8 cellular contexts compared by ENCODE assay signal in the genomic region with DNA sequence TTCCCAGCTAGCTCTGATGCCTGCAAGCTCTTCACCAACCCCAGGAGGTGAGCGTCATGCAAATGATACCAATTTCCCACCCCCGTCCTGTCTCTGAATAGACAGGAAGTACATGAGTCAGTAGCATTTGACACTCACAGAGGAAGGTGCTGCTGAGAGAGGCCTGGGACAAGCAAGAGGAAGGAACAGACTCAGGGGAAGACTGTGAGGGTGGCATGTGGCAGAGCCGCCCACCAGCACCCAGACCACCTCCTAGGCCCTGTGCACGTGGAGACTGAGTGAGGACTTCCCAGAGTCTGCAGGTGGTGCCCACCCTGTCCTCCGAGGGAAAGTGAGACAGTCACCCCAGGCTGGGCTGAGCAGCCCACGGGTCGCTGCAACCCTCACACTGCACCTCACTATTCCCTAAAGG.
A peak's percentile ranks its signal among the peaks of the same experiment; 100 is the strongest.
DNase-seq lines count a peak whose midpoint lies in the region; ATAC-seq and TF ChIP-seq lines count a peak whose summit lies in the region.

No MANE protein-coding gene starts in this region.

- no peak overlapping the region for H3K27ac ChIP-seq in upper lobe of left lung
- H3K27ac ChIP-seq in coronary artery = no peak overlapping the region

- peak in 1 of 4 donors; percentile 24 for TF ChIP-seq EP300 in upper lobe of left lung (IDR thresholded peaks at IDR 0.05)

- no peaks in the 10 kb centered on the region for H3K36me3 ChIP-seq in upper lobe of left lung

- DNase-seq in NB4 (ENCODE audit: low read depth) (peak; percentile 93), activated T-cell treated with anti-CD3 and anti-CD28 coated beads for 48 hours (ENCODE audit: low read depth) (peak; percentile 34), left lobe of liver (ENCODE audit: low spot score) (peak; percentile 26), upper lobe of left lung (peak in 1 of 2 donors; percentile 27), NCI-H524 treated with DMSO at 0.1 percent for 48 hours (lab: John Stamatoyannopoulos, UW) (no peak), coronary artery (ENCODE audit: low spot score) (no peak)

- no peaks in the 10 kb centered on the region for H3K27me3 ChIP-seq in upper lobe of left lung

- WGBS in upper lobe of left lung, 2 donors = 55 to 60% methylated on average over 2 to 7 of the region's 7 CpGs

- TF ChIP-seq POLR2A in NB4 (IDR thresholded peaks at IDR 0.05; ENCODE audit: extremely low read depth, insufficient read length) = no peak
- peak in 1 of 4 donors; percentile 22 for TF ChIP-seq POLR2A in upper lobe of left lung (IDR thresholded peaks at IDR 0.05)

- no peaks in the 10 kb centered on the region for H3K9me3 ChIP-seq in upper lobe of left lung

- ATAC-seq in GM18519 (IDR thresholded peaks at IDR 0.05; ENCODE audit: low FRiP score, unreplicated experiment) (peak; percentile 97), HG02571 (IDR thresholded peaks at IDR 0.05; ENCODE audit: unreplicated experiment) (peak; percentile 96), left lobe of liver (peak; percentile 26), upper lobe of left lung (ENCODE audit: low FRiP score in 2 of 2) (peak; percentile 17 to 52)

- TF ChIP-seq CTCF in NB4 (IDR thresholded peaks at IDR 0.05; ENCODE audit: low read depth, low read length) = no peak
- TF ChIP-seq CTCF in upper lobe of left lung (IDR thresholded peaks at IDR 0.05) = no peak
- TF ChIP-seq CTCF in coronary artery (IDR thresholded peaks at IDR 0.05) = no peak

- H3K4me1 ChIP-seq in upper lobe of left lung = no peaks in the 10 kb centered on the region

- H3K4me3 ChIP-seq in NB4 (ENCODE audit: low read depth, low read length) (no peak overlapping the region), upper lobe of left lung (no peak overlapping the region), coronary artery (no peak overlapping the region)

Comparison
In these comparisons a context has a peak if more than half of its experiments do, and no peak if none do; other contexts are left out.
1. ATAC-seq: peak in every context shown above with its lines; median percentile 97 in GM18519; 96 in HG02571; 34 in upper lobe of left lung; 26 in left lobe of liver.
2. DNase-seq: peak in NB4 (single experiment), activated T-cell treated with anti-CD3 and anti-CD28 coated beads for 48 hours (single experiment) and left lobe of liver (single experiment); none in NCI-H524 treated with DMSO at 0.1 percent for 48 hours (single experiment) and coronary artery (single experiment).